In genomic region chr17:75227729-75228128, GRCh38 we compare ENCODE assay signal across 23 cellular contexts.
"Had no signal": no experiment of that assay in that cellular context is flagged by ENCODE, and none has a peak within 500 bp of the region (broad histone marks: within the 10 kb centered on the region; RNA-seq: fewer than 3 reads in every experiment).

No MANE protein-coding gene starts in this region.

- H3K9me3 Mint-ChIP-seq: activated CD4-positive, alpha-beta memory T cell treated with anti-CD3 and anti-CD28 coated beads, Interleukin-2, amount 10 ng/mL, durations not matched to agents 7 days and 5 days; activated CD4-positive, alpha-beta T cell treated with anti-CD3 and anti-CD28 coated beads, Interleukin-2, amount 10 ng/mL, durations not matched to agents 7 days and 5 days; activated naive CD4-positive, alpha-beta T cell treated with anti-CD3 and anti-CD28 coated beads, Interleukin-2, amount 50 U/mL, for 24 hours; activated naive CD8-positive, alpha-beta T cell treated with anti-CD3 and anti-CD28 coated beads, Interleukin-2, amount 50 U/mL, for 24 hours; activated T-cell treated with anti-CD3 and anti-CD28 coated beads, Interleukin-2, amount 50 U/mL, for 4 hours; activated T-helper 17 cell treated with anti-CD3 and anti-CD28 coated beads, Interleukin-2, amount 50 U/mL, for 72 hours; nephron; WTC11 had no signal

- H3K4me3 Mint-ChIP-seq: activated CD4-positive, alpha-beta memory T cell treated with anti-CD3 and anti-CD28 coated beads, Interleukin-2, amount 10 ng/mL, durations not matched to agents 7 days and 5 days; activated CD4-positive, alpha-beta T cell treated with anti-CD3 and anti-CD28 coated beads, Interleukin-2, amount 10 ng/mL, durations not matched to agents 7 days and 5 days; activated naive CD4-positive, alpha-beta T cell treated with anti-CD3 and anti-CD28 coated beads, Interleukin-2, amount 50 U/mL, for 24 hours; activated naive CD8-positive, alpha-beta T cell treated with anti-CD3 and anti-CD28 coated beads, Interleukin-2, amount 50 U/mL, for 24 hours; activated T-cell treated with anti-CD3 and anti-CD28 coated beads, Interleukin-2, amount 50 U/mL, for 4 hours; activated T-helper 17 cell treated with anti-CD3 and anti-CD28 coated beads, Interleukin-2, amount 50 U/mL, for 72 hours; nephron; WTC11 had no signal

- H3K4me1 Mint-ChIP-seq: activated CD4-positive, alpha-beta memory T cell treated with anti-CD3 and anti-CD28 coated beads, Interleukin-2, amount 10 ng/mL, durations not matched to agents 7 days and 5 days; activated CD4-positive, alpha-beta T cell treated with anti-CD3 and anti-CD28 coated beads, Interleukin-2, amount 10 ng/mL, durations not matched to agents 7 days and 5 days; activated naive CD4-positive, alpha-beta T cell treated with anti-CD3 and anti-CD28 coated beads, Interleukin-2, amount 50 U/mL, for 24 hours; activated T-helper 17 cell treated with anti-CD3 and anti-CD28 coated beads, Interleukin-2, amount 50 U/mL, for 72 hours; nephron; WTC11 had no signal

- H3K4me2 ChIP-seq: hepatocyte had no signal

- H2AFZ ChIP-seq: hepatocyte had no signal

- ATAC-seq: activated naive CD8-positive, alpha-beta T cell treated with anti-CD3 and anti-CD28 coated beads, Interleukin-2, amount 50 U/mL, for 24 hours; activated T-cell treated with anti-CD3 and anti-CD28 coated beads, Interleukin-2, amount 50 U/mL, for 4 hours; activated T-helper 17 cell treated with anti-CD3 and anti-CD28 coated beads, Interleukin-2, amount 50 U/mL, for 72 hours; stimulated activated naive CD8-positive, alpha-beta T cell treated with anti-CD3 and anti-CD28 coated beads, Interleukin-15, Interleukin-2, amounts not matched to agents 100 U/mL and 50 U/mL, for 24 hours; WTC11 had no signal

- H3K4me1 ChIP-seq: pancreas, testis, transverse colon had no signal

- H3K27ac Mint-ChIP-seq: activated CD4-positive, alpha-beta memory T cell treated with anti-CD3 and anti-CD28 coated beads, Interleukin-2, amount 10 ng/mL, durations not matched to agents 7 days and 5 days; activated naive CD4-positive, alpha-beta T cell treated with anti-CD3 and anti-CD28 coated beads, Interleukin-2, amount 50 U/mL, for 24 hours; activated naive CD8-positive, alpha-beta T cell treated with anti-CD3 and anti-CD28 coated beads, Interleukin-2, amount 50 U/mL, for 24 hours; activated T-helper 17 cell treated with anti-CD3 and anti-CD28 coated beads, Interleukin-2, amount 50 U/mL, for 72 hours; nephron; WTC11 had no signal

- H3K4me3 ChIP-seq: gastroesophageal sphincter, hepatocyte, pancreas, testis, transverse colon had no signal

- H3K27me3 ChIP-seq: gastroesophageal sphincter, hepatocyte, pancreas, testis, transverse colon had no signal

- H3K27ac ChIP-seq: hepatocyte, pancreas, testis had no signal

- H3K27me3 Mint-ChIP-seq: activated CD4-positive, alpha-beta memory T cell treated with anti-CD3 and anti-CD28 coated beads, Interleukin-2, amount 10 ng/mL, durations not matched to agents 7 days and 5 days; activated CD4-positive, alpha-beta T cell treated with anti-CD3 and anti-CD28 coated beads, Interleukin-2, amount 10 ng/mL, durations not matched to agents 7 days and 5 days; activated naive CD4-positive, alpha-beta T cell treated with anti-CD3 and anti-CD28 coated beads, Interleukin-2, amount 50 U/mL, for 24 hours; activated naive CD8-positive, alpha-beta T cell treated with anti-CD3 and anti-CD28 coated beads, Interleukin-2, amount 50 U/mL, for 24 hours; activated T-helper 17 cell treated with anti-CD3 and anti-CD28 coated beads, Interleukin-2, amount 50 U/mL, for 72 hours had no signal

- FAIRE-seq: colon, endometrium, pancreas, urothelium cell line had no signal

- H3K9me3 ChIP-seq: gastroesophageal sphincter, pancreas, testis, transverse colon had no signal

- DNase-seq: activated CD4-positive, alpha-beta memory T cell treated with anti-CD3 and anti-CD28 coated beads, Interleukin-2, amount 10 ng/mL, durations not matched to agents 7 days and 5 days; activated CD4-positive, alpha-beta T cell treated with anti-CD3 and anti-CD28 coated beads for 1 hour; activated CD4-positive, alpha-beta T cell treated with anti-CD3 and anti-CD28 coated beads, Interleukin-2, amount 10 ng/mL, durations not matched to agents 7 days and 5 days; activated naive CD8-positive, alpha-beta T cell treated with anti-CD3 and anti-CD28 coated beads, Interleukin-2, amount 50 U/mL, for 24 hours; activated T-cell treated with anti-CD3 and anti-CD28 coated beads, Interleukin-2, amount 50 U/mL, for 4 hours; effector CD8-positive, alpha-beta T cell; mesendoderm; pancreas; stimulated activated CD4-positive, alpha-beta T cell treated with anti-CD3 and anti-CD28 coated beads, Interleukin-15, amount 100 ng/mL, for 24 hours; stimulated activated CD4-positive, alpha-beta T cell treated with anti-CD3 and anti-CD28 coated beads, Interleukin-2, amount 100 ng/mL, for 24 hours; stimulated activated naive CD8-positive, alpha-beta T cell treated with anti-CD3 and anti-CD28 coated beads, Interleukin-15, Interleukin-2, amounts not matched to agents 100 U/mL and 50 U/mL, for 24 hours; T-helper 2 cell; testis; transverse colon had no signal

- H3K79me2 ChIP-seq: hepatocyte had no signal
